Comparison of ENCODE assay signal across 8 cellular contexts in the genomic region with DNA sequence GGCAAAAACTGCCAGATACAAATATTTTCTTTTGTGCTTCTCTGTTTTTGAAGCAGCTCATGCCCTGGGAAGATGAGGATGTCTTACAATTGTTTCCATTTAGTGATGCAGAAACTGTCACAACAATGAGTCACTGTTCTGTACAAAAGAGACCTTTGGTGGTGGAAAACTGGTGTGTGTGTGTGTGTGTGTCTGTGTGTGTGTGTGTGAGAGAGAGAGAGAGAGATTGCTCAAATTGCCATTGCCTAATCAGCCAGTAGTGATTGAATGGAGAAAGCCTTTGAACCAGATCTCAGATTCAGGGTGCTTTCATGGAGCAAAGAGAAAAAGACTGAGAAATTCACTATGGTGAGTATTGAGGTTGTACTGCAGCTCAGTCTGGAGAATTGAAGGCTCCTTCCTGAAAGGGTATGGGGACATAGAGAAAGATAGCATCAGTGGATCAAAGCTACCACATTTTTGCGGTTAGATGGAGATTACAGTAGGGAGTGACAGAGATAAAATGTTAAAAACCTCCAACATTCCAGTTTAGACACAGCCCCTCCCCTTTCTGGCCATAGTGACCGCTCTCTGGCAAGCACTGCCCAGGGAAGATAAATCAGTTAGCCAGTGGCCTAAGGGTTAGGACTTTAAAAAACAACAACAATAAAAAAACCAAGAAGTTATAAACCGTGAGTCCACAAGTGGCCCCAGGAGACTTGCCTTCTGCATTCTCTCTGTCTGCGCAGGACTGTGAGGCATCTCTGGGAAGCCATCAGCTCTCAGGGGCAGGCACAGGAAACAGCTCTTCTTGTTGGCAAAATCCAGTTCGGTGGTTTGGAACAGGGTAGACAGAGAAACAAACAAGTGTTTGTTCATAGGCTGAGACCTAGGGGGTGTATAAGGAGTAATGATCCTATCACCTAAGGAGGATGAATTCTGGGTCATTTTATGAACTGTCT.
A peak's percentile ranks its signal among the peaks of the same experiment; 100 is the strongest.
DNase-seq lines count a peak whose midpoint lies in the region; ATAC-seq lines count a peak whose summit lies in the region.

No MANE protein-coding gene starts in this region.

- DNase-seq in COLO668 (lab: John Stamatoyannopoulos, UW; ENCODE audit: unreplicated experiment) (peak; percentile 15), OCI-M1 (lab: John Stamatoyannopoulos, UW) (peak; percentile 84), fibroblast of gingiva (ENCODE audit: low read depth) (peak; percentile 98), non-pigmented ciliary epithelial cell (ENCODE audit: low read depth) (peak; percentile 31), NCI-H1694 treated with DMSO at 0.1 percent for 48 hours (lab: John Stamatoyannopoulos, UW) (no peak), HuH-7 (ENCODE audit: low spot score) (no peak)
- DNase-seq in activated CD8-positive, alpha-beta memory T cell treated with anti-CD3 and anti-CD28 coated beads for 24 hours: no peak

- ATAC-seq in HG02870 (IDR thresholded peaks at IDR 0.05; ENCODE audit: unreplicated experiment): no peak

Comparison
In these comparisons a context has a peak if more than half of its experiments do, and no peak if none do; other contexts are left out.
1. DNase-seq: peak in COLO668 (single experiment), OCI-M1 (single experiment), fibroblast of gingiva (single experiment) and non-pigmented ciliary epithelial cell (single experiment); none in activated CD8-positive, alpha-beta memory T cell treated with anti-CD3 and anti-CD28 coated beads for 24 hours (single experiment), NCI-H1694 treated with DMSO at 0.1 percent for 48 hours (single experiment) and HuH-7 (single experiment).